ENCODE assay signal across 25 cellular contexts in genomic region chr14:48704639-48705038, GRCh38.
"Had no signal": no experiment of that assay in that cellular context is flagged by ENCODE, and none has a peak within 500 bp of the region (broad histone marks: within the 10 kb centered on the region; RNA-seq: fewer than 3 reads in every experiment).

No MANE protein-coding gene starts in this region.

- H3K4me3 ChIP-seq: neural progenitor cell, ovary, psoas muscle, skin epidermis, smooth muscle cell, spleen, stomach, suprapubic skin, testis, tibial artery, transverse colon, upper lobe of right lung, uterus had no signal

- H3K27ac ChIP-seq: neural progenitor cell, ovary, parathyroid adenoma, psoas muscle, skin epidermis, spleen, stomach, suprapubic skin, testis, tibial artery, transverse colon, upper lobe of right lung, uterus had no signal

- H3K9me3 ChIP-seq: ovary, psoas muscle, suprapubic skin, testis, tibial artery, transverse colon, upper lobe of right lung, uterus had no signal

- ATAC-seq: naive thymus-derived CD4-positive, alpha-beta T cell; natural killer cell; psoas muscle; sciatic nerve; stimulated activated effector memory CD8-positive, alpha-beta T cell treated with anti-CD3 and anti-CD28 coated beads, Interleukin-12 subunit alpha, Interleukin-12 subunit beta, amount 100 ng/mL, for 72 hours; stimulated activated naive B cell treated with anti-CD40 and anti-IgM and Interleukin-4, amounts not matched to agents 10 μg/mL and 1 μg/mL and 100 μg/mL, for 72 hours; upper lobe of right lung had no signal

- H3K4me2 ChIP-seq: neural progenitor cell had no signal

- DNase-seq: naive thymus-derived CD4-positive, alpha-beta T cell; natural killer cell; occipital lobe; ovary; psoas muscle; spleen; stimulated activated CD4-positive, alpha-beta T cell treated with anti-CD3 and anti-CD28 coated beads, Interleukin-12 subunit alpha, Interleukin-12 subunit beta, amount 100 ng/mL, for 4 hours; stimulated activated CD4-positive, alpha-beta T cell treated with anti-CD3 and anti-CD28 coated beads, Interleukin-2, amount 100 ng/mL, for 24 hours; stimulated activated CD4-positive, alpha-beta T cell treated with anti-CD3 and anti-CD28 coated beads, Interleukin-2, amount 100 ng/mL, for 48 hours; stimulated activated CD4-positive, alpha-beta T cell treated with anti-CD3 and anti-CD28 coated beads, Interleukin-4, amount 100 ng/mL, for 24 hours; stimulated activated naive B cell treated with anti-CD40 and anti-IgM and Interleukin-4, amounts not matched to agents 10 μg/mL and 1 μg/mL and 100 μg/mL, for 72 hours; stimulated activated naive CD4-positive, alpha-beta T cell treated with Interleukin-2 at 50 U/mL for 16 hours; stomach; testis; tibial artery; transverse colon; upper lobe of right lung; uterus had no signal

- H3K9ac ChIP-seq: neural progenitor cell, parathyroid adenoma had no signal

- H3K4me1 ChIP-seq: neural progenitor cell, parathyroid adenoma, psoas muscle, spleen, stomach, suprapubic skin, testis, transverse colon, upper lobe of right lung, uterus had no signal

- H3K36me3 ChIP-seq: neural progenitor cell, ovary, spleen, stomach, suprapubic skin, tibial artery, transverse colon, upper lobe of right lung, uterus had no signal

- H3K27me3 ChIP-seq: neural progenitor cell, ovary, spleen, stomach, suprapubic skin, testis, tibial artery, transverse colon, upper lobe of right lung, uterus had no signal

- H2AFZ ChIP-seq: neural progenitor cell, parathyroid adenoma had no signal

- H3K79me2 ChIP-seq: parathyroid adenoma had no signal
